In the genomic region with DNA sequence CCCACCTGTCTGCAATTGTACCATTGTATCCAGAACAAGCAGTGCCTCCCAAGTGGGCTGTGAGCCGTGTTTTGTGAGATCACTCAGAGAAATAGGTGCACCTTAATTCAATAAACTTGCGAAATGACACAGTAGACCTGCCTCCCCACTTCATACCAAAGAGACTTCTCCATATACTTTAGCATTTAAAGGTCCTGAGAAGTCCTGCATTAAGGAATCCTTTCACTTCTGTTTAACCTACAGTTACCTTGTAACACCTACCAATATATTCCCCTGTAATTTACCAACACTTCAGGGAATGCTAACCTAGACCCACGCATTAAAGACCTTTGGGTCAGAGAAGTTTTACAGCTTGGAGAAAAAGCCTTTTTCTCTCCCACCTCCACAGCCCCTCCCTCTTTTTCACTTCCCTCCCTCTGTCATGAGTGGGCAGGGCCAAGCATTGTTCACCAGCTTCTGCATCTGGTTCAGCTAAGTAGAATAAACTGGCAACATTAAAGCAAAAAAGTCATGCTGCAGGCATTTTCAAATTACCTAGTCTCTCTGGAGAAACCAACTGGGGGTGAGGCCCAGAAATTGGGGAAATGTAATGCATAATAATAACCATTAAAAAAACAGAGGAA, we compare ENCODE assay signal across 16 cellular contexts. TPM values are rescaled to one million over a fixed set of nuclear protein-coding genes. Genes with fewer than 3 reads are reported as not detected.
DNase-seq lines count a peak whose midpoint lies in the region; ATAC-seq and TF ChIP-seq lines count a peak whose summit lies in the region.
"Had no signal": no experiment of that assay in that cellular context is flagged by ENCODE, and none has a peak within 500 bp of the region (broad histone marks: within the 10 kb centered on the region; RNA-seq: fewer than 3 reads in every experiment).

No MANE protein-coding gene starts in this region.

- TF ChIP-seq CTCF in GM23338 (conservative IDR thresholded peaks at IDR 0.05; ENCODE audit: low read depth in 2 of 2), result no peak
- no peak for TF ChIP-seq CTCF in activated B cell treated with CpG ODN at 0.5 μM for 24 hours (IDR thresholded peaks at IDR 0.05)
- TF ChIP-seq CTCF in left lung (IDR thresholded peaks at IDR 0.05), result no peak

- CTCF ChIA-PET in activated B cell treated with CpG ODN at 0.5 μM for 24 hours (lab: Charles Lee), result interaction anchor here (1.0 kb wide), 2 partner anchors 21 to 397 kb away, joined by 3 read pairs; no protein-coding TSS in a partner anchor

- no peak overlapping the region for H3K27ac ChIP-seq in GM23338 (ENCODE audit: low read depth)
- no peak overlapping the region for H3K27ac ChIP-seq in left lung

- H3K4me1 Mint-ChIP-seq in GM23338, result peaks cover 46% of the 10 kb centered on the region
- peaks cover 57% of the 10 kb centered on the region for H3K4me1 Mint-ChIP-seq in activated B cell treated with CpG ODN at 0.5 μM for 24 hours
- peaks cover 42% of the 10 kb centered on the region for H3K4me1 Mint-ChIP-seq in memory B cell
- H3K4me1 Mint-ChIP-seq in stimulated activated memory B cell treated with anti-CD40 and anti-IgM and Interleukin-4, amounts not matched to agents 10 μg/mL and 1 μg/mL and 100 μg/mL, for 72 hours, result peaks cover 61% of the 10 kb centered on the region

- H3F3A ChIP-seq in GM23338 (replicated peaks; ENCODE audit: low read depth), result no peaks in the 10 kb centered on the region; the same call in 1 of the 2 replicates

- no peak overlapping the region for H3K4me3 ChIP-seq in GM23338
- no peak overlapping the region for H3K4me3 ChIP-seq in left lung

- H3K36me3 Mint-ChIP-seq in GM23338 (ENCODE audit: low read depth) (no peaks in the 10 kb centered on the region), activated B cell treated with CpG ODN at 0.5 μM for 24 hours (ENCODE audit: low read depth) (no peaks in the 10 kb centered on the region), memory B cell (no peaks in the 10 kb centered on the region)
- no peaks in the 10 kb centered on the region for H3K36me3 Mint-ChIP-seq in stimulated activated memory B cell treated with anti-CD40 and anti-IgM and Interleukin-4, amounts not matched to agents 10 μg/mL and 1 μg/mL and 100 μg/mL, for 72 hours

- intact Hi-C loops in activated B cell treated with CpG ODN at 0.5 μM for 24 hours (cut with micrococcal nuclease), result loop anchor here (2.0 to 5.0 kb wide), 3 partner anchors 14 to 397 kb away; a partner anchor contains a TSS
- intact Hi-C loops in left lung (cut with DNase I), result no loop called here

- 0 out of 2 replicates have a peak, but pooled peaks cover 9% of the 10 kb centered on the region for H3K9me2 ChIP-seq in GM23338 (ENCODE audit: insufficient read depth)

- H3K4me3 Mint-ChIP-seq in GM23338 (no peak overlapping the region), activated B cell treated with CpG ODN at 0.5 μM for 24 hours (peak overlapping the region; percentile 44), memory B cell (peak overlapping the region; percentile 70)
- peak overlapping the region; percentile 28 for H3K4me3 Mint-ChIP-seq in stimulated activated memory B cell treated with anti-CD40 and anti-IgM and Interleukin-4, amounts not matched to agents 10 μg/mL and 1 μg/mL and 100 μg/mL, for 72 hours
- H3K4me3 Mint-ChIP-seq: H9 had no signal

- peak overlapping the region; percentile 46 for H3K4me2 ChIP-seq in GM23338

- H3K4me1 ChIP-seq in GM23338 (ENCODE audit: insufficient read depth), result peaks cover 36% of the 10 kb centered on the region
- no peaks in the 10 kb centered on the region for H3K4me1 ChIP-seq in left lung

- H3K79me2 ChIP-seq in GM23338 (replicated peaks; ENCODE audit: insufficient read depth), result no peaks in the 10 kb centered on the region

- H3K27me3 Mint-ChIP-seq in GM23338 (ENCODE audit: insufficient read depth, low read depth, poor library complexity) (peaks cover 2% of the 10 kb centered on the region), activated B cell treated with CpG ODN at 0.5 μM for 24 hours (no peaks in the 10 kb centered on the region), memory B cell (no peaks in the 10 kb centered on the region)
- no peaks in the 10 kb centered on the region for H3K27me3 Mint-ChIP-seq in stimulated activated memory B cell treated with anti-CD40 and anti-IgM and Interleukin-4, amounts not matched to agents 10 μg/mL and 1 μg/mL and 100 μg/mL, for 72 hours

- no peak for ATAC-seq in GM23338
- ATAC-seq in activated B cell treated with CpG ODN at 0.5 μM for 24 hours (ENCODE audit: low read depth), result peak; percentile 53
- ATAC-seq in memory B cell (ENCODE audit: low read depth), result peak; percentile 48
- peak; percentile 78 for ATAC-seq in stimulated activated memory B cell treated with anti-CD40 and anti-IgM and Interleukin-4, amounts not matched to agents 10 μg/mL and 1 μg/mL and 100 μg/mL, for 72 hours
- ATAC-seq in HG02798 (IDR thresholded peaks at IDR 0.05; ENCODE audit: poor library complexity, unreplicated experiment), result no peak
- ATAC-seq in left lung, result no peak

- POLR2A ChIA-PET in activated B cell treated with CpG ODN at 0.5 μM for 24 hours (lab: Charles Lee), result interaction anchor here (0.6 to 1.3 kb wide), 3 partner anchors 14 to 1780 kb away, joined by 3 to 10 read pairs (median 5); a partner anchor contains a TSS

- no peaks in the 10 kb centered on the region for H4K20me1 ChIP-seq in GM23338 (replicated peaks; ENCODE audit: insufficient read depth)

- H3K9me3 Mint-ChIP-seq in GM23338 (no peaks in the 10 kb centered on the region), activated B cell treated with CpG ODN at 0.5 μM for 24 hours (no peaks in the 10 kb centered on the region), memory B cell (peaks cover 2% of the 10 kb centered on the region)
- H3K9me3 Mint-ChIP-seq in stimulated activated memory B cell treated with anti-CD40 and anti-IgM and Interleukin-4, amounts not matched to agents 10 μg/mL and 1 μg/mL and 100 μg/mL, for 72 hours, result peaks cover 2% of the 10 kb centered on the region
- H3K9me3 Mint-ChIP-seq: H9 had no signal

- H2AFZ ChIP-seq in GM23338, result no peak overlapping the region

- H3K27me3 ChIP-seq in GM23338 (ENCODE audit: insufficient read depth), result no peaks in the 10 kb centered on the region
- no peaks in the 10 kb centered on the region for H3K27me3 ChIP-seq in left lung

- H3K36me3 ChIP-seq in GM23338 (ENCODE audit: insufficient read depth) (no peaks in the 10 kb centered on the region), left lung (no peaks in the 10 kb centered on the region)

- DNase-seq in GM23338 (ENCODE audit: low spot score) (no peak), activated B cell treated with CpG ODN at 0.5 μM for 24 hours (no peak), memory B cell (ENCODE audit: low spot score in 2 of 2) (peak in 1 of 2 donors; percentile 21), HCEC 1CT (no peak), left lung (no peak), 8988T (no peak)
- DNase-seq: C1 segment of cervical spinal cord, H9, KBM-7, NCI-H1105, NCI-H1694, NCI-H2081 treated with DMSO at 0.1 percent for 48 hours, Right ventricle myocardium superior had no signal

- no peaks in the 10 kb centered on the region for H3K9me3 ChIP-seq in left lung

- H3K27ac Mint-ChIP-seq in GM23338 (no peak overlapping the region), activated B cell treated with CpG ODN at 0.5 μM for 24 hours (peak overlapping the region; percentile 82), memory B cell (peak overlapping the region; percentile 76)
- H3K27ac Mint-ChIP-seq in stimulated activated memory B cell treated with anti-CD40 and anti-IgM and Interleukin-4, amounts not matched to agents 10 μg/mL and 1 μg/mL and 100 μg/mL, for 72 hours, result peak overlapping the region; percentile 78

TF ChIP-seq in GM23338, 12 proteins besides CTCF, POLR2A, EP300 and RAD21 (continues in another document):
- TF ChIP-seq CREB1 (CRISPR knock-in tag; IDR thresholded peaks at IDR 0.05; ENCODE audit: low read depth) (no peak), JUNB (IDR thresholded peaks at IDR 0.05; ENCODE audit: unreplicated experiment) (no peak), EZH2 (IDR thresholded peaks at IDR 0.05; ENCODE audit: low read depth, unreplicated experiment) (no peak)

RNA-seq across cellular contexts. Expression of a gene that starts 13.9 kb away (rescaled TPM):
- 0.58 and 3.1 TPM in 2 replicates for total RNA-seq in GM23338 (2014; rRNA removed; shearing (Covaris generic))
- polyA plus RNA-seq in GM23338 (2016; fragmentation: Nextera tagmentation; extraction: Ambion mirVana), result 0.66 and 1.6 TPM in 2 replicates
- 1.4 and 1.9 TPM in 2 replicates for total RNA-seq in activated B cell treated with CpG ODN at 0.5 μM for 24 hours
- total RNA-seq in left lung, result under 1 TPM; 0.29 to 0.41 TPM
- total RNA-seq: NCI-H460 had no signal

Comparison
In these comparisons a context has a peak if more than half of its experiments do, and no peak if none do; other contexts are left out.
1. ATAC-seq: peak in activated B cell treated with CpG ODN at 0.5 μM for 24 hours (single experiment), memory B cell (single experiment) and stimulated activated memory B cell treated with anti-CD40 and anti-IgM and Interleukin-4, amounts not matched to agents 10 μg/mL and 1 μg/mL and 100 μg/mL, for 72 hours (single experiment); none in GM23338 (single experiment), HG02798 (single experiment) and left lung (single experiment).